ENCODE assay signal across 8 cellular contexts in the genomic region with DNA sequence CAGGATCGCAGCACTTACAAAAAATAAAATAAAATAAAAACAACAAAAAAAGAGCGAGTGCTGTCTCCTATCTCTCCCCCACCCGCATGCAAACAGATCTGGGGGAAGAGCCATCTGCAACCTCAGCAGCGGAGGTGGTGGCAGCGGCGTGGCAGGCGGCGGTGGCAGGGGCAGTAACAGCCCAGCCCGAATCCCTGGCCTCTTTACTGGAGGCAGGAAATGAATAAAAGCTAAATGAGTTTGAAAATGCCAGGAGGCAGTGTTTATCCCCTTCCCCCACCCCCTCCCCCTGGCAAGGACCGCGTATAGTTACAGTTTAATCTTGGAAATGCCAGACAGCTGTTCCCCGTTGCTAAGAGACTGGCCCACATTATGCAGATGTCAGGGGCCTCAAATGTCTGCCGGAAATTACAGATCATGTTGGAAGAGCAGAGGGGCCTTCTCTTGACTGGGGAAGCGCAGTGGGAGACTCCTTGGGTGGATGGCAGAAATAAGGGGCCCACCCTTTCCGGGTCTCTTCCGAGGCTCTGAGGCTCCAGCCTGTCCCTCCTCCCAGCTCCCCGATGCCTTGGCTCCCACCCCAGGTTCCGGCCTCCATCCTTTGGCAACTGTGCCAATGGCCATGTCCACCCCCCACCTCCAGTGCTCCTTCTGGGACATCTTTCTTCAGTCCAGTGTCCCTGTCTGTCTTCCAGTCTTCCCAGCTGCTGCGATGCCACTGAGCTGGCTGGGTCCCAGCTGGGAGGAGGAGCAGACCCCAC.
DNase-seq lines count a peak whose midpoint lies in the region; TF ChIP-seq lines count a peak whose summit lies in the region.

No MANE protein-coding gene starts in this region.

- intact Hi-C loops in ascending aorta (cut with DNase I), result loop anchor here (1.0 to 2.0 kb wide), 6 partner anchors 17 to 121 kb away; no protein-coding TSS in a partner anchor

- H3K4me1 ChIP-seq in ascending aorta (peaks cover 22 to 38% of the 10 kb centered on the region in 2 donors), iPS-20b (ENCODE audit: insufficient read depth, low read length) (peaks cover 57% of the 10 kb centered on the region), skeletal muscle tissue (ENCODE audit: control insufficient read depth in 3 of 3, insufficient read depth in 3 of 3, low read length in 3 of 3) (peaks cover 52 to 79% (median 78%) of the 10 kb centered on the region in 3 donors)

- no peak for TF ChIP-seq CTCF in ascending aorta (IDR thresholded peaks at IDR 0.05)

- H3K9me3 ChIP-seq in ascending aorta, result no peaks in the 10 kb centered on the region
- no peaks in the 10 kb centered on the region for H3K9me3 ChIP-seq in iPS-20b (ENCODE audit: insufficient read depth, low read depth, low read length)
- H3K9me3 ChIP-seq in skeletal muscle tissue (ENCODE audit: control insufficient read depth in 3 of 3, low read length in 3 of 3), result no peaks in the 10 kb centered on the region

- H3K27me3 ChIP-seq in ascending aorta (no peaks in the 10 kb centered on the region), iPS-20b (ENCODE audit: insufficient read depth, low read length) (no peaks in the 10 kb centered on the region), skeletal muscle tissue (ENCODE audit: control insufficient read depth in 3 of 3, insufficient read depth in 3 of 3, low read length in 3 of 3) (no peaks in the 10 kb centered on the region)

- H3K9ac ChIP-seq in iPS-20b (ENCODE audit: low read depth, low read length) (peak overlapping the region; percentile 40; the same call in 1 of the 2 replicates), skeletal muscle tissue (ENCODE audit: low read depth in 1 of 3, low read length in 3 of 3) (peak overlapping the region; percentile 74 to 86 (median 78))

- H3K27ac ChIP-seq in ascending aorta (peak overlapping the region; percentile 85 to 86), iPS-20b (ENCODE audit: low read length) (no peak overlapping the region), skeletal muscle tissue (ENCODE audit: low read depth, low read length) (peak overlapping the region; percentile 95)

- peak overlapping the region in 1 of 2 donors; percentile 22 for H3K4me3 ChIP-seq in ascending aorta
- no peak overlapping the region for H3K4me3 ChIP-seq in iPS-20b (ENCODE audit: low read length)
- peak overlapping the region; percentile 33 to 42 (median 41) for H3K4me3 ChIP-seq in skeletal muscle tissue (ENCODE audit: low read length in 3 of 3)

- DNase-seq in stimulated activated CD4-positive, alpha-beta T cell treated with anti-CD3 and anti-CD28 coated beads, Interleukin-2, amount 100 ng/mL, for 4 hours (ENCODE audit: low read depth), result peak; percentile 4
- no peak for DNase-seq in stimulated activated CD4-positive, alpha-beta T cell treated with anti-CD3 and anti-CD28 coated beads, Interleukin-12 subunit alpha, Interleukin-12 subunit beta, amount 100 ng/mL, for 4 hours
- DNase-seq in NCI-H524 treated with DMSO at 0.1 percent for 48 hours (lab: John Stamatoyannopoulos, UW) (peak; percentile 99), ascending aorta (ENCODE audit: low spot score in 2 of 2) (no peak), GM19240 (ENCODE audit: insufficient read length, low spot score) (no peak), 8988T (no peak)

- H3K36me3 ChIP-seq in ascending aorta, result no peaks in the 10 kb centered on the region
- no peaks in the 10 kb centered on the region for H3K36me3 ChIP-seq in iPS-20b (ENCODE audit: insufficient read depth, low read depth, low read length)
- no peaks in the 10 kb centered on the region for H3K36me3 ChIP-seq in skeletal muscle tissue (ENCODE audit: control insufficient read depth in 3 of 3, insufficient read depth in 3 of 3, low read length in 3 of 3)

Comparison
In these comparisons a context has a peak if more than half of its experiments do, and no peak if none do; other contexts are left out.
1. DNase-seq: peak in stimulated activated CD4-positive, alpha-beta T cell treated with anti-CD3 and anti-CD28 coated beads, Interleukin-2, amount 100 ng/mL, for 4 hours (single experiment) and NCI-H524 treated with DMSO at 0.1 percent for 48 hours (single experiment); none in stimulated activated CD4-positive, alpha-beta T cell treated with anti-CD3 and anti-CD28 coated beads, Interleukin-12 subunit alpha, Interleukin-12 subunit beta, amount 100 ng/mL, for 4 hours (single experiment), ascending aorta (0 of 2), GM19240 (single experiment) and 8988T (single experiment).